ENCODE assay signal across 2 cellular contexts in genomic region chr9:129174724-129175514, GRCh38.
A peak's percentile ranks its signal among the peaks of the same experiment; 100 is the strongest.
TF ChIP-seq lines count a peak whose summit lies in the region.

No MANE protein-coding gene starts in this region.

TF ChIP-seq in HEK293, 187 proteins besides CTCF, POLR2A, EP300 and RAD21 (continues in another document):
- no peak for TF ChIP-seq ZBTB49 (tag by site-specific recombination; IDR thresholded peaks at IDR 0.05; ENCODE audit: low read depth)
- TF ChIP-seq ZNF433 (tag by site-specific recombination; IDR thresholded peaks at IDR 0.05; ENCODE audit: low read depth): no peak
- TF ChIP-seq ZFP3 (tag by site-specific recombination; IDR thresholded peaks at IDR 0.05; ENCODE audit: low read depth): no peak
- peak; percentile 53 for TF ChIP-seq ZBTB11 (tag by site-specific recombination; conservative IDR thresholded peaks at IDR 0.05; ENCODE audit: low read depth)
- TF ChIP-seq ZNF398 (tag by site-specific recombination; IDR thresholded peaks at IDR 0.05): peak; percentile 99
- TF ChIP-seq ZNF48 (tag by site-specific recombination; IDR thresholded peaks at IDR 0.05): no peak
- no peak for TF ChIP-seq ZNF121 (tag by site-specific recombination; IDR thresholded peaks at IDR 0.05)
- TF ChIP-seq ZNF664 (tag by site-specific recombination; IDR thresholded peaks at IDR 0.05): no peak
- TF ChIP-seq ZNF701 (tag by site-specific recombination; IDR thresholded peaks at IDR 0.05): no peak
- peak; percentile 96 for TF ChIP-seq ZNF600 (tag by site-specific recombination; IDR thresholded peaks at IDR 0.05)
- TF ChIP-seq IKZF3 (tag by site-specific recombination; IDR thresholded peaks at IDR 0.05): peak; percentile 93
- no peak for TF ChIP-seq ZNF670 (tag by site-specific recombination; IDR thresholded peaks at IDR 0.05; ENCODE audit: low read depth)
- TF ChIP-seq ZNF677 (tag by site-specific recombination; IDR thresholded peaks at IDR 0.05): no peak
- TF ChIP-seq MYNN (tag by site-specific recombination; IDR thresholded peaks at IDR 0.05; ENCODE audit: borderline replicate concordance): no peak
- peak; percentile 44 for TF ChIP-seq PRDM1 (tag by site-specific recombination; IDR thresholded peaks at IDR 0.05)
- peak; percentile 54 for TF ChIP-seq HIC1 (tag by site-specific recombination; IDR thresholded peaks at IDR 0.05)
- TF ChIP-seq ZNF335 (tag by site-specific recombination; conservative IDR thresholded peaks at IDR 0.05): peak; percentile 92
- TF ChIP-seq ZSCAN23 (tag by site-specific recombination; IDR thresholded peaks at IDR 0.05): no peak

TF ChIP-seq in K562, 482 proteins besides CTCF, POLR2A, EP300 and RAD21 (continued from another document and continues in another):
- TF ChIP-seq ETV6 (IDR thresholded peaks at IDR 0.05; ENCODE audit: borderline replicate concordance in 1 of 2, low read depth in 2 of 2, low read length in 1 of 2) (no peak), ETV6 (CRISPR knock-in tag; IDR thresholded peaks at IDR 0.05; ENCODE audit: borderline replicate concordance) (no peak), E4F1 (CRISPR knock-in tag; IDR thresholded peaks at IDR 0.05; ENCODE audit: borderline replicate concordance) (no peak), ZNF134 (CRISPR knock-in tag; conservative IDR thresholded peaks at IDR 0.05) (no peak), ZNF668 (CRISPR knock-in tag; IDR thresholded peaks at IDR 0.05) (no peak), CCAR2 (IDR thresholded peaks at IDR 0.05; ENCODE audit: low read depth, low read length) (no peak), ZBTB8A (IDR thresholded peaks at IDR 0.05; ENCODE audit: partially characterized antibody) (no peak), ZNF347 (CRISPR knock-in tag; IDR thresholded peaks at IDR 0.05; ENCODE audit: low read depth) (no peak), SAFB (IDR thresholded peaks at IDR 0.05; ENCODE audit: borderline replicate concordance, low read depth, low read length) (no peak), ZFP36 (IDR thresholded peaks at IDR 0.05; ENCODE audit: low read depth, low read length, partially characterized antibody) (no peak), KHSRP (IDR thresholded peaks at IDR 0.05) (no peak), TCF7L2 (IDR thresholded peaks at IDR 0.05; ENCODE audit: low read depth, low read length) (no peak), TCF3 (CRISPR knock-in tag; IDR thresholded peaks at IDR 0.05) (no peak), ZFP1 (CRISPR knock-in tag; IDR thresholded peaks at IDR 0.05) (no peak), ZNF316 (IDR thresholded peaks at IDR 0.05) (no peak), CUX1 (CRISPR knock-in tag; IDR thresholded peaks at IDR 0.05) (no peak), PHF20 (IDR thresholded peaks at IDR 0.05; ENCODE audit: partially characterized antibody) (no peak), SMARCC2 (IDR thresholded peaks at IDR 0.05; ENCODE audit: low read depth) (no peak), PHF8 (IDR thresholded peaks at IDR 0.05; ENCODE audit: borderline replicate concordance, low read length) (peak; percentile 37; the same call in 1 of the 2 replicates), MAFF (IDR thresholded peaks at IDR 0.05; ENCODE audit: low read length) (no peak), TBP (optimal IDR thresholded peaks at IDR 0.05; ENCODE audit: low read depth, low read length) (no peak), NFRKB (IDR thresholded peaks at IDR 0.05; ENCODE audit: low read depth) (0 out of 2 replicates have a peak, but pooled peaks have one; percentile 24), RBFOX2 (IDR thresholded peaks at IDR 0.05; ENCODE audit: low read depth, low read length) (peak; percentile 62), NR4A1 (CRISPR knock-in tag; IDR thresholded peaks at IDR 0.05) (no peak), NR4A1 (tag; IDR thresholded peaks at IDR 0.05) (no peak), ILF3 (IDR thresholded peaks at IDR 0.05; ENCODE audit: borderline replicate concordance) (no peak), GATAD2B (IDR thresholded peaks at IDR 0.05; ENCODE audit: borderline replicate concordance) (no peak), ELF4 (CRISPR knock-in tag; IDR thresholded peaks at IDR 0.05) (no peak), CREM (IDR thresholded peaks at IDR 0.05; ENCODE audit: low read depth) (0 out of 2 replicates have a peak, but pooled peaks have one; percentile 7), HIVEP1 (CRISPR knock-in tag; IDR thresholded peaks at IDR 0.05) (no peak), ZNF764 (CRISPR knock-in tag; IDR thresholded peaks at IDR 0.05; ENCODE audit: low read depth) (no peak), ZNF436 (CRISPR knock-in tag; IDR thresholded peaks at IDR 0.05) (no peak), SETDB1 (IDR thresholded peaks at IDR 0.05; ENCODE audit: low read length) (no peak), NCOA1 (IDR thresholded peaks at IDR 0.05; ENCODE audit: low read depth) (no peak; the same call in 1 of the 2 replicates), SOX6 (IDR thresholded peaks at IDR 0.05) (no peak), ZSCAN29 (IDR thresholded peaks at IDR 0.05) (no peak), ZNF41 (CRISPR knock-in tag; conservative IDR thresholded peaks at IDR 0.05) (no peak), ZNF239 (CRISPR knock-in tag; IDR thresholded peaks at IDR 0.05) (no peak), BCOR (IDR thresholded peaks at IDR 0.05) (0 out of 2 replicates have a peak, but pooled peaks have one; percentile 9), ARNT (IDR thresholded peaks at IDR 0.05) (no peak), FOS (IDR thresholded peaks at IDR 0.05; ENCODE audit: extremely low read depth, insufficient read length) (no peak), CEBPZ (IDR thresholded peaks at IDR 0.05; ENCODE audit: borderline replicate concordance, low read depth, low read length) (no peak), XRCC4 (IDR thresholded peaks at IDR 0.05; ENCODE audit: extremely low read depth, insufficient read depth, insufficient read length) (no peak), ZNF23 (CRISPR knock-in tag; IDR thresholded peaks at IDR 0.05) (no peak), HNRNPL (IDR thresholded peaks at IDR 0.05; ENCODE audit: low read depth, low read length) (peak; percentile 37; the same call in 1 of the 2 replicates), MTA3 (IDR thresholded peaks at IDR 0.05; ENCODE audit: borderline replicate concordance) (no peak), U2AF1 (optimal IDR thresholded peaks at IDR 0.05; ENCODE audit: low read depth, low read length) (no peak), MCM7 (IDR thresholded peaks at IDR 0.05) (no peak)
- TF ChIP-seq, protein P1, sequence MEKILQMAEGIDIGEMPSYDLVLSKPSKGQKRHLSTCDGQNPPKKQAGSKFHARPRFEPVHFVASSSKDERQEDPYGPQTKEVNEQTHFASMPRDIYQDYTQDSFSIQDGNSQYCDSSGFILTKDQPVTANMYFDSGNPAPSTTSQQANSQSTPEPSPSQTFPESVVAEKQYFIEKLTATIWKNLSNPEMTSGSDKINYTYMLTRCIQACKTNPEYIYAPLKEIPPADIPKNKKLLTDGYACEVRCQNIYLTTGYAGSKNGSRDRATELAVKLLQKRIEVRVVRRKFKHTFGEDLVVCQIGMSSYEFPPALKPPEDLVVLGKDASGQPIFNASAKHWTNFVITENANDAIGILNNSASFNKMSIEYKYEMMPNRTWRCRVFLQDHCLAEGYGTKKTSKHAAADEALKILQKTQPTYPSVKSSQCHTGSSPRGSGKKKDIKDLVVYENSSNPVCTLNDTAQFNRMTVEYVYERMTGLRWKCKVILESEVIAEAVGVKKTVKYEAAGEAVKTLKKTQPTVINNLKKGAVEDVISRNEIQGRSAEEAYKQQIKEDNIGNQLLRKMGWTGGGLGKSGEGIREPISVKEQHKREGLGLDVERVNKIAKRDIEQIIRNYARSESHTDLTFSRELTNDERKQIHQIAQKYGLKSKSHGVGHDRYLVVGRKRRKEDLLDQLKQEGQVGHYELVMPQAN (IDR thresholded peaks at IDR 0.05; ENCODE audit: borderline replicate concordance): no peak
- TF ChIP-seq, protein P2, sequence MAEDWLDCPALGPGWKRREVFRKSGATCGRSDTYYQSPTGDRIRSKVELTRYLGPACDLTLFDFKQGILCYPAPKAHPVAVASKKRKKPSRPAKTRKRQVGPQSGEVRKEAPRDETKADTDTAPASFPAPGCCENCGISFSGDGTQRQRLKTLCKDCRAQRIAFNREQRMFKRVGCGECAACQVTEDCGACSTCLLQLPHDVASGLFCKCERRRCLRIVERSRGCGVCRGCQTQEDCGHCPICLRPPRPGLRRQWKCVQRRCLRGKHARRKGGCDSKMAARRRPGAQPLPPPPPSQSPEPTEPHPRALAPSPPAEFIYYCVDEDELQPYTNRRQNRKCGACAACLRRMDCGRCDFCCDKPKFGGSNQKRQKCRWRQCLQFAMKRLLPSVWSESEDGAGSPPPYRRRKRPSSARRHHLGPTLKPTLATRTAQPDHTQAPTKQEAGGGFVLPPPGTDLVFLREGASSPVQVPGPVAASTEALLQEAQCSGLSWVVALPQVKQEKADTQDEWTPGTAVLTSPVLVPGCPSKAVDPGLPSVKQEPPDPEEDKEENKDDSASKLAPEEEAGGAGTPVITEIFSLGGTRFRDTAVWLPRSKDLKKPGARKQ (CRISPR knock-in tag; IDR thresholded peaks at IDR 0.05): no peak
- TF ChIP-seq, protein P3, sequence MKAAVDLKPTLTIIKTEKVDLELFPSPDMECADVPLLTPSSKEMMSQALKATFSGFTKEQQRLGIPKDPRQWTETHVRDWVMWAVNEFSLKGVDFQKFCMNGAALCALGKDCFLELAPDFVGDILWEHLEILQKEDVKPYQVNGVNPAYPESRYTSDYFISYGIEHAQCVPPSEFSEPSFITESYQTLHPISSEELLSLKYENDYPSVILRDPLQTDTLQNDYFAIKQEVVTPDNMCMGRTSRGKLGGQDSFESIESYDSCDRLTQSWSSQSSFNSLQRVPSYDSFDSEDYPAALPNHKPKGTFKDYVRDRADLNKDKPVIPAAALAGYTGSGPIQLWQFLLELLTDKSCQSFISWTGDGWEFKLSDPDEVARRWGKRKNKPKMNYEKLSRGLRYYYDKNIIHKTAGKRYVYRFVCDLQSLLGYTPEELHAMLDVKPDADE (conservative IDR thresholded peaks at IDR 0.05; ENCODE audit: control insufficient read depth, low read depth, low read length): no peak
